8 cellular contexts compared by ENCODE assay signal in the genomic region with DNA sequence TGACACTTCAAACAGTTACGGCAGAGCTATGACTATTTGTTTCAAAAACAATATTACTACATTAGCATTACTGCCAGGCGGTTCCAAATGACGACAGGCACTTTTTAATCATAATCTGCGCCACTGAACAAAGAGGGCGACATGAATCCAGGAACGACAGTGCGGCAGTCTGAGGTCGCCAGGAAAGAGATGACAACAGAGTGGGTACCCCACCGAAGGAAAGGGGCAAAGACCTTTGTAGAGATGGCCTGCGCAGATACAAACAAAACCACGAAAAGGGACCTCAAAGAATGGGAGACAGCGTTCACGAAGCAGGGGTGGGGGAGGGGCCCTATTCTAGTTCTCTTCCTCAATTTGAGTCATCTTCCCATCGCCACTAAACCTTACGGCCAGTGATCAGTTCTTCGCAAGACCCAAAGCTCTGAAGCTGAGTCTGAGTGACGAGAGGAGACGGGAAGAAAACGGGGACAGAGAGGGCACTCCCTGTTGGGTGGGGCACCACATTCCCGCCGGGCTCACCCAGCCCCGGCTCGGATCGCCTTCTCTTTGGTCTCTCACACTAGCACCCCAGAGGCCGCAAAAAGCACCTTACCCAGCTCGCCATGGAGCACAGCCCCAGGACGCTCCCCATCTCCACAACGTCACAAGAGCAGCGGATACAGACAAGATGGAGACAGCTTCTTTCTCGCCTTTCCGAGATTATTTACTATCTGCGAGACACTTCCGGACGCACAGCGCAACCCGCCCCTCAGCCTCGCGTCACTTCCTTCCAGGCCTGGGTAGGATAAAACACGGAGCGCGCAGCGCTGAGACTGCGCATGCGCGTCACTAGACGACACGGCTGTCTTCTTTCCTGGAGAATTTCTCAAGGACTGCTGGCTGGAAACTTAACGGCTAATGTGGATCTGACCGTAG. TPM values are rescaled to one million over a fixed set of nuclear protein-coding genes. Genes with fewer than 3 reads are reported as not detected.
A peak's percentile ranks its signal among the peaks of the same experiment; 100 is the strongest.
DNase-seq lines count a peak whose midpoint lies in the region; ATAC-seq and TF ChIP-seq lines count a peak whose summit lies in the region.

A gene (minus strand): TSS at position 701 of the 915 bp plus-strand sequence. CDS start 70 bp downstream, at position 631.

- peak within 1 kb of the TSS; percentile 96 for H3K4me3 Mint-ChIP-seq in activated CD4-positive, alpha-beta T cell treated with anti-CD3 and anti-CD28 coated beads for 36 hours

- no peaks in the 10 kb centered on the region for H3K27me3 Mint-ChIP-seq in activated CD4-positive, alpha-beta T cell treated with anti-CD3 and anti-CD28 coated beads for 36 hours

- peaks cover 21% of the 10 kb centered on the region for H3K36me3 Mint-ChIP-seq in activated CD4-positive, alpha-beta T cell treated with anti-CD3 and anti-CD28 coated beads for 36 hours (ENCODE audit: low read depth)

- H3K4me3 ChIP-seq in choroid plexus epithelial cell (ENCODE audit: low read depth, low read length) (peak within 1 kb of the TSS; percentile 88), kidney epithelial cell (ENCODE audit: low read depth, low read length) (peak within 1 kb of the TSS; percentile 99)

- POLR2A ChIA-PET in activated CD4-positive, alpha-beta T cell treated with anti-CD3 and anti-CD28 coated beads for 36 hours (lab: Charles Lee) = interaction anchor here (0.5 to 1.7 kb wide), 4 partner anchors 72 to 519 kb away, joined by 3 to 13 read pairs (median 3); a partner anchor contains a TSS

- ATAC-seq in HG03442 (IDR thresholded peaks at IDR 0.05; ENCODE audit: unreplicated experiment) = peak; percentile 99
- peak; percentile 97 for ATAC-seq in activated CD4-positive, alpha-beta T cell treated with anti-CD3 and anti-CD28 coated beads for 36 hours

- H3K27me3 ChIP-seq in kidney epithelial cell (ENCODE audit: control insufficient read depth, insufficient read depth, low read length) = no peaks in the 10 kb centered on the region

- H3K27ac Mint-ChIP-seq in activated CD4-positive, alpha-beta T cell treated with anti-CD3 and anti-CD28 coated beads for 36 hours = peak within 1 kb of the TSS; percentile 100

- DNase-seq in Ammon's horn (ENCODE audit: low spot score) (peak; percentile 98), GM19238 (ENCODE audit: insufficient read length, low spot score) (peak; percentile 60), NCI-H524 (lab: John Stamatoyannopoulos, UW) (peak; percentile 84 to 92), choroid plexus epithelial cell (ENCODE audit: low read depth) (peak; percentile 98), kidney epithelial cell (ENCODE audit: low read depth) (peak; percentile 82)
- peak; percentile 95 for DNase-seq in activated CD4-positive, alpha-beta T cell treated with anti-CD3 and anti-CD28 coated beads for 36 hours
- DNase-seq in stimulated activated CD4-positive, alpha-beta T cell treated with anti-CD3 and anti-CD28 coated beads, Interleukin-15, amount 100 ng/mL, for 48 hours (ENCODE audit: low read depth in 2 of 2) = peak; percentile 84 to 87

- H3K4me1 Mint-ChIP-seq in activated CD4-positive, alpha-beta T cell treated with anti-CD3 and anti-CD28 coated beads for 36 hours = peaks cover 31% of the 10 kb centered on the region

- H3K9me3 Mint-ChIP-seq in activated CD4-positive, alpha-beta T cell treated with anti-CD3 and anti-CD28 coated beads for 36 hours (ENCODE audit: low read depth) = no peaks in the 10 kb centered on the region

- no peaks in the 10 kb centered on the region for H3K36me3 ChIP-seq in kidney epithelial cell (ENCODE audit: control insufficient read depth, insufficient read depth, low read length)

- CTCF ChIA-PET in activated CD4-positive, alpha-beta T cell treated with anti-CD3 and anti-CD28 coated beads for 36 hours (lab: Charles Lee) = interaction anchor here (0.9 to 1.6 kb wide), 7 partner anchors 21 to 89 kb away, joined by 3 to 6 read pairs (median 4); a partner anchor contains a TSS

- TF ChIP-seq CTCF in choroid plexus epithelial cell (conservative IDR thresholded peaks at IDR 0.05; ENCODE audit: low read depth, low read length) (no peak), kidney epithelial cell (IDR thresholded peaks at IDR 0.05; ENCODE audit: insufficient read depth, low read length, poor library complexity, severe bottlenecking) (no peak)

- intact Hi-C loops in activated CD4-positive, alpha-beta T cell treated with anti-CD3 and anti-CD28 coated beads for 36 hours (cut with DNase I, micrococcal nuclease) = loop anchor here (1.0 to 2.0 kb wide), 5 partner anchors 63 to 1137 kb away; a partner anchor contains a TSS

RNA-seq across cellular contexts. Expression of the gene that starts here (rescaled TPM):
- total RNA-seq in activated CD4-positive, alpha-beta T cell treated with anti-CD3 and anti-CD28 coated beads for 36 hours = 10 to 100 TPM; 35.2 to 46.3 TPM
- total RNA-seq in kidney epithelial cell = 112 and 130 TPM in 2 replicates

Comparison
In these comparisons a context has a peak if more than half of its experiments do, and no peak if none do; other contexts are left out.
1. Peak in every context shown above with its lines: DNase-seq, ATAC-seq and H3K4me3 ChIP-seq.